In the genomic region with DNA sequence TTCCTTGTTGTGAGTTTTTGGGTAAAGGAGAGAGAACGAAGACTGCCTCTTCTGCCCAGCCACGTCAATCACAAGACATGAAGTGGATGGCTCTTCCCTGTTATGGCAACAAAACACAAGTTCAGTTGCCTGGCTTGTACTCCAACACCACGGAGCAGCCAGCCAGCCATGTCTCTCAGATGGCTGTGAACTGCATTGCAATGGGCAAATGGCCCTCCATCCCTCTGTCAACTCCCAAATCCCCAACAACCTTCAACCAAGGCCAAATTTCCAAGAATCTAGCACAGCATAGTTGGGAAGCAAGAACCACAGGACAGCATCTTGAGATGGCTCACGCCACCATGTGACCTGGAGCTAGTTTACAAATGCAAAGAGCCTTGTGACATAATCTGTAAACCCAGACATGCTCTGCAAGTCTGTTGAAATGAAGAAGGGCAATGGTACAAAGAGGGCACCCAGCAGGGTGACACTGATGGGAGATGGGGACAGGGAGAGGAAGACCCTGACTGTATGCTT, we compare ENCODE assay signal across 14 cellular contexts. TPM values are rescaled to one million over a fixed set of nuclear protein-coding genes. Genes with fewer than 3 reads are reported as not detected.
A peak's percentile ranks its signal among the peaks of the same experiment; 100 is the strongest.
DNase-seq lines count a peak whose midpoint lies in the region; ATAC-seq and TF ChIP-seq lines count a peak whose summit lies in the region.
"Had no signal": no experiment of that assay in that cellular context is flagged by ENCODE, and none has a peak within 500 bp of the region (broad histone marks: within the 10 kb centered on the region; RNA-seq: fewer than 3 reads in every experiment).

No MANE protein-coding gene starts in this region.

- H3K79me2 ChIP-seq in neural progenitor cell (ENCODE audit: low read depth) = no peaks in the 10 kb centered on the region

- WGBS in esophagus squamous epithelium, 2 donors = 53 to 79% methylated on average over 3 to 4 of the region's 4 CpGs
- WGBS in urinary bladder = 48% methylated on average over 4 of the region's 4 CpGs

- H3K4me3 ChIP-seq in esophagus squamous epithelium (no peak overlapping the region), neural progenitor cell (no peak overlapping the region), urinary bladder (ENCODE audit: low read depth, low read length) (no peak overlapping the region)

- POLR2A ChIA-PET in T-cell (lab: Charles Lee) = no interaction called here

- no peak for TF ChIP-seq POLR2A in esophagus squamous epithelium (IDR thresholded peaks at IDR 0.05)

- H3K4me1 Mint-ChIP-seq in neural progenitor cell (peaks cover 68% of the 10 kb centered on the region), T-cell (no peaks in the 10 kb centered on the region)

- TF ChIP-seq CTCF in esophagus squamous epithelium (IDR thresholded peaks at IDR 0.05) (no peak), neural progenitor cell (IDR thresholded peaks at IDR 0.05) (no peak)

- H3K36me3 Mint-ChIP-seq in neural progenitor cell (peaks cover 6% of the 10 kb centered on the region), T-cell (no peaks in the 10 kb centered on the region)
- H3K36me3 Mint-ChIP-seq: naive thymus-derived CD4-positive, alpha-beta T cell; type B pancreatic cell had no signal

- DNase-seq in NCI-H446 (lab: John Stamatoyannopoulos, UW) (peak; percentile 44 to 46), NCI-H446 treated with DMSO at 0.1 percent for 48 hours (lab: John Stamatoyannopoulos, UW) (no peak), esophagus squamous epithelium (lab: John Stamatoyannopoulos, UW) (no peak), neural progenitor cell (ENCODE audit: low spot score) (no peak), globus pallidus (ENCODE audit: low spot score) (no peak), T-cell (no peak)
- DNase-seq: activated T-cell treated with anti-CD3 and anti-CD28 coated beads, Interleukin-2, amount 50 U/mL, for 72 hours; Kasumi-1; naive thymus-derived CD4-positive, alpha-beta T cell; NCI-H2227 treated with DMSO at 0.1 percent for 48 hours had no signal

- H3F3A ChIP-seq in neural progenitor cell (ENCODE audit: low read depth) = no peaks in the 10 kb centered on the region

- H3K4me1 ChIP-seq in esophagus squamous epithelium (peaks cover 17 to 63% (median 34%) of the 10 kb centered on the region in 3 donors), neural progenitor cell (peaks cover 19% of the 10 kb centered on the region), urinary bladder (ENCODE audit: insufficient read depth) (no peaks in the 10 kb centered on the region)

- ATAC-seq in T-cell (replicated peaks in 1 of 4) = no peak
- ATAC-seq in HG03469 (IDR thresholded peaks at IDR 0.05; ENCODE audit: unreplicated experiment) = no peak
- ATAC-seq: activated CD4-positive, CD25-positive, alpha-beta regulatory T cell treated with anti-CD3 and anti-CD28 coated beads, Interleukin-2, amount 50 U/mL, for 24 hours; activated T-cell treated with anti-CD3 and anti-CD28 coated beads, Interleukin-2, amount 50 U/mL, for 72 hours; naive thymus-derived CD4-positive, alpha-beta T cell had no signal

- H3K4me2 ChIP-seq in neural progenitor cell = no peak overlapping the region

- H3K36me3 ChIP-seq in esophagus squamous epithelium (no peaks in the 10 kb centered on the region), neural progenitor cell (no peaks in the 10 kb centered on the region), urinary bladder (ENCODE audit: insufficient read depth) (no peaks in the 10 kb centered on the region)

- no peak overlapping the region for H3K9ac ChIP-seq in neural progenitor cell

- no peaks in the 10 kb centered on the region for H4K20me1 ChIP-seq in neural progenitor cell (ENCODE audit: low read depth)

- H2AFZ ChIP-seq in neural progenitor cell (replicated peaks) = no peak overlapping the region

- CTCF ChIA-PET in T-cell (lab: Charles Lee) = no interaction called here

- peak overlapping the region; percentile 25 for H3K4me3 Mint-ChIP-seq in neural progenitor cell
- H3K4me3 Mint-ChIP-seq in T-cell = no peak overlapping the region
- H3K4me3 Mint-ChIP-seq: activated T-cell treated with anti-CD3 and anti-CD28 coated beads, Interleukin-2, amount 50 U/mL, for 72 hours; naive thymus-derived CD4-positive, alpha-beta T cell; type B pancreatic cell had no signal

- intact Hi-C loops in esophagus squamous epithelium (cut with DNase I) = no loop called here

- H3K27me3 ChIP-seq in esophagus squamous epithelium (no peaks in the 10 kb centered on the region), neural progenitor cell (no peaks in the 10 kb centered on the region)

- peaks cover 13% of the 10 kb centered on the region for H3K27me3 Mint-ChIP-seq in neural progenitor cell (ENCODE audit: insufficient read depth, low read depth)
- H3K27me3 Mint-ChIP-seq in T-cell = no peaks in the 10 kb centered on the region
- H3K27me3 Mint-ChIP-seq: type B pancreatic cell had no signal

- no peaks in the 10 kb centered on the region for H3K9me3 ChIP-seq in esophagus squamous epithelium
- H3K9me3 ChIP-seq in neural progenitor cell (ENCODE audit: low read depth) = no peaks in the 10 kb centered on the region

- peaks cover 7% of the 10 kb centered on the region for H3K9me3 Mint-ChIP-seq in neural progenitor cell
- no peaks in the 10 kb centered on the region for H3K9me3 Mint-ChIP-seq in T-cell
- H3K9me3 Mint-ChIP-seq: activated T-cell treated with anti-CD3 and anti-CD28 coated beads, Interleukin-2, amount 50 U/mL, for 72 hours had no signal

- H3K27ac ChIP-seq in esophagus squamous epithelium (peak overlapping the region; percentile 73 to 92 (median 88)), neural progenitor cell (no peak overlapping the region), urinary bladder (ENCODE audit: low read depth) (peak overlapping the region; percentile 23)

- H3K27ac Mint-ChIP-seq in neural progenitor cell (peak overlapping the region; percentile 100), T-cell (no peak overlapping the region)
- H3K27ac Mint-ChIP-seq: activated T-cell treated with anti-CD3 and anti-CD28 coated beads, Interleukin-2, amount 50 U/mL, for 72 hours had no signal

RNA-seq across cellular contexts. Expression of a gene that starts 53.9 kb away (rescaled TPM):
- total RNA-seq in esophagus squamous epithelium = 1 to 10 TPM in 2 of 4 donors, under 1 TPM in 2; 0.48 to 2.9 (median 1.4) TPM
- not detected in 2 replicates for total RNA-seq in neural progenitor cell (ENCODE audit: low replicate concordance)
- total RNA-seq in urinary bladder = 2.9 TPM
- polyA plus RNA-seq in urinary bladder = 3.3 TPM
- under 1 TPM in 2 of 5 donors, not detected in 3; 0.13 to 0.14 TPM for total RNA-seq in T-cell
- total RNA-seq: activated T-cell treated with anti-CD3 and anti-CD28 coated beads, Interleukin-2, amount 50 U/mL, for 72 hours had no signal
- polyA plus RNA-seq: naive thymus-derived CD4-positive, alpha-beta T cell had no signal

Comparison
In these comparisons a context has a peak if more than half of its experiments do, and no peak if none do; other contexts are left out.
1. DNase-seq: peak in NCI-H446 (2 of 2); none in NCI-H446 treated with DMSO at 0.1 percent for 48 hours (single experiment), esophagus squamous epithelium (single experiment), neural progenitor cell (single experiment), globus pallidus (single experiment) and T-cell (0 of 34).